28 cellular contexts compared by ENCODE assay signal in genomic region chr1:243783714-243784113, GRCh38.
"Had no signal": no experiment of that assay in that cellular context is flagged by ENCODE, and none has a peak within 500 bp of the region (broad histone marks: within the 10 kb centered on the region; RNA-seq: fewer than 3 reads in every experiment).

No MANE protein-coding gene starts in this region.

- FAIRE-seq: endometrium had no signal

- H3K27me3 Mint-ChIP-seq: dendritic cell treated with granulocyte-macrophage colony-stimulating factor and Interleukin-4, amounts not matched to agents 40 ng/mL and 50 ng/mL, for 4 days; effector memory CD8-positive, alpha-beta T cell; memory B cell; naive thymus-derived CD4-positive, alpha-beta T cell had no signal

- H3K36me3 Mint-ChIP-seq: natural killer cell had no signal

- H3K27ac Mint-ChIP-seq: dendritic cell treated with granulocyte-macrophage colony-stimulating factor and Interleukin-4, amounts not matched to agents 40 ng/mL and 50 ng/mL, for 4 days; effector memory CD8-positive, alpha-beta T cell; endodermal cell; memory B cell; natural killer cell had no signal

- DNase-seq: cortex of kidney; effector CD8-positive, alpha-beta T cell; effector memory CD8-positive, alpha-beta T cell; endodermal cell; erythroblast; esophagus squamous epithelium; foreskin fibroblast; foreskin melanocyte; gastrocnemius medialis; glutamatergic neuron; head of caudate nucleus; hypothalamus; immature natural killer cell; islet precursor cell; kidney; kidney glomerular epithelial cell; left colon; left ventricle myocardium inferior; mammary epithelial cell; mesendoderm; midbrain; naive thymus-derived CD4-positive, alpha-beta T cell; natural killer cell had no signal

- H3K9me3 Mint-ChIP-seq: dendritic cell treated with granulocyte-macrophage colony-stimulating factor and Interleukin-4, amounts not matched to agents 40 ng/mL and 50 ng/mL, for 4 days; effector memory CD8-positive, alpha-beta T cell; endodermal cell; immature natural killer cell; memory B cell; naive thymus-derived CD4-positive, alpha-beta T cell; natural killer cell had no signal

- H3K4me3 Mint-ChIP-seq: dendritic cell treated with granulocyte-macrophage colony-stimulating factor and Interleukin-4, amounts not matched to agents 40 ng/mL and 50 ng/mL, for 4 days; effector memory CD8-positive, alpha-beta T cell; endodermal cell; immature natural killer cell; memory B cell; naive thymus-derived CD4-positive, alpha-beta T cell; natural killer cell had no signal

- ATAC-seq: effector memory CD8-positive, alpha-beta T cell; esophagus mucosa; gastrocnemius medialis; left colon; left lobe of liver; naive thymus-derived CD4-positive, alpha-beta T cell; natural killer cell had no signal
